In genomic region chr1:199157494-199157893, GRCh38 we compare ENCODE assay signal across 16 cellular contexts.
DNase-seq lines count a peak whose midpoint lies in the region; ATAC-seq, FAIRE-seq and TF ChIP-seq lines count a peak whose summit lies in the region.
"Had no signal": no experiment of that assay in that cellular context is flagged by ENCODE, and none has a peak within 500 bp of the region (broad histone marks: within the 10 kb centered on the region; RNA-seq: fewer than 3 reads in every experiment).

No MANE protein-coding gene starts in this region.

- no peak overlapping the region for H3K56ac ChIP-seq in IMR-90 (ENCODE audit: extremely low read depth, insufficient read depth, low read length)

- TF ChIP-seq CTCF in IMR-90 (conservative IDR thresholded peaks at IDR 0.05; ENCODE audit: low read depth, low read length): no peak
- no peak for TF ChIP-seq CTCF in GM12878 (IDR thresholded peaks at IDR 0.05 in 2 of 3, conservative IDR thresholded peaks at IDR 0.05 in 1 of 3; ENCODE audit: control insufficient read depth in 2 of 3, extremely low read depth in 1 of 3, insufficient read depth in 1 of 3, low read depth in 3 of 3, low read length in 3 of 3)
- no peak for TF ChIP-seq CTCF in upper lobe of left lung (IDR thresholded peaks at IDR 0.05)
- TF ChIP-seq CTCF in ovary (IDR thresholded peaks at IDR 0.05): no peak

- H3K36me3 ChIP-seq in IMR-90 (ENCODE audit: control insufficient read depth, insufficient read depth, low read length) (no peaks in the 10 kb centered on the region), GM12878 (ENCODE audit: control insufficient read depth in 2 of 2, insufficient read depth in 2 of 2, low read length in 1 of 2) (no peaks in the 10 kb centered on the region), upper lobe of left lung (no peaks in the 10 kb centered on the region), ovary (no peaks in the 10 kb centered on the region)

- in situ Hi-C loops in IMR-90 (cut with MboI; ENCODE audit: low sequenced_read_pairs): no loop called here
- in situ Hi-C loops in GM12878 (cut with MboI): no loop called here

- no peak for FAIRE-seq in GM12878 (lab: Jason Lieb, UNC)
- FAIRE-seq: colon, keratinocyte had no signal

- no peak overlapping the region for H4K5ac ChIP-seq in IMR-90 (ENCODE audit: low read depth, low read length)

- no peak overlapping the region for H3K4ac ChIP-seq in IMR-90 (ENCODE audit: low read depth, low read length)

- POLR2A ChIA-PET in IMR-90 (lab: Charles Lee; ENCODE audit: unreplicated experiment): interaction anchor here (0.6 kb wide), 1 partner anchor 31 kb away, joined by 4 read pairs; no protein-coding TSS in a partner anchor
- POLR2A ChIA-PET in GM12878 (lab: Charles Lee): interaction anchor here (0.5 to 0.6 kb wide), 2 partner anchors 11 to 293 kb away, joined by 4 read pairs; no protein-coding TSS in a partner anchor

- no peak; a peak in 1 of 4 replicates for TF ChIP-seq EP300 in GM12878 (IDR thresholded peaks at IDR 0.05; ENCODE audit: borderline replicate concordance in 1 of 2, control insufficient read depth in 1 of 2, low read depth in 2 of 2, low read length in 2 of 2)
- no peak for TF ChIP-seq EP300 in upper lobe of left lung (IDR thresholded peaks at IDR 0.05)
- no peak for TF ChIP-seq EP300 in ovary (IDR thresholded peaks at IDR 0.05)

- H3K4me2 ChIP-seq in IMR-90 (ENCODE audit: low read depth, low read length) (no peak overlapping the region), GM12878 (ENCODE audit: control insufficient read depth, insufficient read depth) (no peak overlapping the region)

- H3K79me2 ChIP-seq in GM12878 (ENCODE audit: control insufficient read depth, insufficient read depth, low read length): no peaks in the 10 kb centered on the region

- no peak overlapping the region for H2AK9ac ChIP-seq in IMR-90 (replicated peaks; ENCODE audit: low read depth, low read length, poor library complexity)

- ATAC-seq in IMR-90 (ENCODE audit: low read depth) (no peak), GM12878 (peak; percentile 61), upper lobe of left lung (ENCODE audit: low FRiP score in 2 of 2) (no peak), HG03108 (IDR thresholded peaks at IDR 0.05; ENCODE audit: unreplicated experiment) (no peak)

- no peaks in the 10 kb centered on the region for H4K20me1 ChIP-seq in IMR-90 (ENCODE audit: insufficient read depth, low read length)
- no peaks in the 10 kb centered on the region for H4K20me1 ChIP-seq in GM12878 (ENCODE audit: control insufficient read depth, insufficient read depth)

- intact Hi-C loops in IMR-90 (cut with micrococcal nuclease): no loop called here
- intact Hi-C loops in GM12878 (cut with micrococcal nuclease; ENCODE audit: unreplicated experiment): loop anchor here (10.0 kb wide), 1 partner anchor 223 kb away; no protein-coding TSS in a partner anchor
- intact Hi-C loops in ovary (cut with DNase I): no loop called here

- no peak overlapping the region for H4K8ac ChIP-seq in IMR-90 (ENCODE audit: low read depth in 2 of 2, low read length in 2 of 2)

- BruUV-seq in IMR-90 (replicated peaks; lab: Mats Ljungman, UMichigan) (no TSS peak), GM12878 (replicated peaks; lab: Mats Ljungman, UMichigan) (no TSS peak)

- DNase-seq in NCI-H1105 treated with DMSO at 0.1 percent for 48 hours (lab: John Stamatoyannopoulos, UW) (peak; percentile 31), NCI-H1105 (lab: John Stamatoyannopoulos, UW) (no peak), IMR-90 (peak; percentile 35), GM12878 (ENCODE audit: low read depth, low spot score) (no peak), upper lobe of left lung (no peak), ovary (no peak)
- no peak for DNase-seq in activated CD4-positive, alpha-beta T cell treated with anti-CD3 and anti-CD28 coated beads for 4 hours
- DNase-seq: 8988T; activated CD4-positive, alpha-beta T cell treated with anti-CD3 and anti-CD28 coated beads, Interleukin-2, amount 50 U/mL, for 48 hours; activated naive CD4-positive, alpha-beta T cell; Caco-2; NCI-H1930 had no signal

- no peak overlapping the region for H2AK5ac ChIP-seq in IMR-90 (ENCODE audit: low read depth, low read length)

- no peak overlapping the region for H4K91ac ChIP-seq in IMR-90 (ENCODE audit: insufficient read depth, low read depth, low read length)

- H2BK120ac ChIP-seq in IMR-90 (ENCODE audit: low read depth, low read length): no peak overlapping the region

- H3K9me1 ChIP-seq in IMR-90 (ENCODE audit: insufficient read depth, low read length): no peaks in the 10 kb centered on the region

- no peak overlapping the region for H2BK15ac ChIP-seq in IMR-90 (ENCODE audit: low read depth, low read length)

- dilution Hi-C loops in IMR-90 (cut with HindIII; ENCODE audit: low sequenced_read_pairs, unreplicated experiment): no loop called here

- SMC1A ChIA-PET in GM12878 (lab: Charles Lee; ENCODE audit: uncharacterized antibody, unreplicated experiment): interaction anchor here (1.1 to 1.3 kb wide), 4 partner anchors 12 to 16 kb away, joined by 3 to 5 read pairs (median 3); no protein-coding TSS in a partner anchor

- CTCF ChIA-PET in IMR-90 (lab: Yijun Ruan, JAX) (interaction anchor here (0.6 kb wide), 1 partner anchor 1581 kb away, joined by 3 read pairs; no protein-coding TSS in a partner anchor), GM12878 (lab: Yijun Ruan, JAX) (interaction anchor here (0.7 to 1.0 kb wide), 2 partner anchors 11 to 44 kb away, joined by 3 read pairs; no protein-coding TSS in a partner anchor)

- H2AFZ ChIP-seq in IMR-90 (replicated peaks; ENCODE audit: low read length, poor library complexity) (no peak overlapping the region), GM12878 (ENCODE audit: control insufficient read depth, low read depth, low read length) (no peak overlapping the region)

- no peak overlapping the region for H2BK20ac ChIP-seq in IMR-90 (ENCODE audit: low read depth, low read length)

- TF ChIP-seq POLR2A in IMR-90 (IDR thresholded peaks at IDR 0.05; ENCODE audit: low read depth, low read length): no peak
- TF ChIP-seq POLR2A in GM12878 (IDR thresholded peaks at IDR 0.05; ENCODE audit: low read depth, low read length): no peak
- TF ChIP-seq POLR2A in upper lobe of left lung (IDR thresholded peaks at IDR 0.05): no peak
- no peak for TF ChIP-seq POLR2A in ovary (IDR thresholded peaks at IDR 0.05)

- TF ChIP-seq RAD21 in IMR-90 (IDR thresholded peaks at IDR 0.05; ENCODE audit: low read length): no peak
- no peak for TF ChIP-seq RAD21 in GM12878 (IDR thresholded peaks at IDR 0.05; ENCODE audit: insufficient read depth, low read depth, low read length)

- H3K18ac ChIP-seq in IMR-90 (ENCODE audit: low read depth, low read length): no peak overlapping the region

- H3K27me3 ChIP-seq in IMR-90 (ENCODE audit: control insufficient read depth, insufficient read depth, low read length) (no peaks in the 10 kb centered on the region), GM12878 (replicated peaks in 1 of 2; ENCODE audit: control insufficient read depth in 2 of 2, insufficient read depth in 2 of 2, low read length in 1 of 2) (no peaks in the 10 kb centered on the region), upper lobe of left lung (no peaks in the 10 kb centered on the region), ovary (no peaks in the 10 kb centered on the region)

- H3K4me1 ChIP-seq in IMR-90 (ENCODE audit: control insufficient read depth, insufficient read depth, low read length): no peaks in the 10 kb centered on the region
- H3K4me1 ChIP-seq in GM12878 (ENCODE audit: control insufficient read depth, insufficient read depth, low read length): peaks cover 12% of the 10 kb centered on the region; the same call in 1 of the 2 replicates
- no peaks in the 10 kb centered on the region for H3K4me1 ChIP-seq in upper lobe of left lung
- H3K4me1 ChIP-seq in ovary (ENCODE audit: insufficient read depth): no peaks in the 10 kb centered on the region
- H3K4me1 ChIP-seq: Caco-2 had no signal

- H3K9me3 ChIP-seq in IMR-90 (ENCODE audit: control insufficient read depth, insufficient read depth, low read length): no peaks in the 10 kb centered on the region
- no peaks in the 10 kb centered on the region; the same call in 1 of the 3 replicates for H3K9me3 ChIP-seq in GM12878 (replicated peaks; ENCODE audit: control insufficient read depth, insufficient read depth, low read length)
- no peaks in the 10 kb centered on the region for H3K9me3 ChIP-seq in upper lobe of left lung
- no peaks in the 10 kb centered on the region for H3K9me3 ChIP-seq in ovary
- H3K9me3 ChIP-seq: Caco-2 had no signal

- H3K14ac ChIP-seq in IMR-90 (replicated peaks; ENCODE audit: low read depth, low read length): no peak overlapping the region; the same call in 1 of the 2 replicates

- no peak overlapping the region for H2BK5ac ChIP-seq in IMR-90 (ENCODE audit: low read depth, low read length, poor library complexity, severe bottlenecking)

- H3K9ac ChIP-seq in IMR-90 (ENCODE audit: low read depth, low read length) (no peak overlapping the region), GM12878 (ENCODE audit: control insufficient read depth, insufficient read depth, low read length) (no peak overlapping the region)

- H3K4me3 ChIP-seq in IMR-90 (ENCODE audit: insufficient read depth, low read depth, low read length) (no peak overlapping the region), GM12878 (no peak overlapping the region), upper lobe of left lung (no peak overlapping the region), ovary (no peak overlapping the region)
- H3K4me3 ChIP-seq: skin epidermis had no signal

- RAD21 ChIA-PET in GM12878 (lab: Charles Lee; ENCODE audit: unreplicated experiment): interaction anchor here (1.1 kb wide), 1 partner anchor 11 kb away, joined by 3 read pairs; no protein-coding TSS in a partner anchor

- no peaks in the 10 kb centered on the region for H3K79me1 ChIP-seq in IMR-90 (ENCODE audit: low read depth in 1 of 2, low read length in 2 of 2)

- no peak overlapping the region for H3K27ac ChIP-seq in IMR-90 (ENCODE audit: insufficient read depth, low read length)
- no peak overlapping the region for H3K27ac ChIP-seq in GM12878 (ENCODE audit: control insufficient read depth, insufficient read depth)
- H3K27ac ChIP-seq in upper lobe of left lung: no peak overlapping the region
- H3K27ac ChIP-seq in ovary: no peak overlapping the region
- H3K27ac ChIP-seq: skin epidermis had no signal

- no peak overlapping the region for H3K23ac ChIP-seq in IMR-90 (ENCODE audit: low read depth, low read length)

TF ChIP-seq in IMR-90, 13 proteins besides CTCF, POLR2A, EP300 and RAD21 (continues in another document):
- no peak for TF ChIP-seq MAFK (IDR thresholded peaks at IDR 0.05; ENCODE audit: low read depth, low read length)
- no peak for TF ChIP-seq BHLHE40 (IDR thresholded peaks at IDR 0.05; ENCODE audit: low read depth, low read length)

TF ChIP-seq in GM12878, 131 proteins besides CTCF, POLR2A, EP300 and RAD21 (continues in another document):
- peak; percentile 51 for TF ChIP-seq IKZF1 (conservative IDR thresholded peaks at IDR 0.05)

Comparison
In these comparisons a context has a peak if more than half of its experiments do, and no peak if none do; other contexts are left out.
1. DNase-seq: peak in NCI-H1105 treated with DMSO at 0.1 percent for 48 hours (single experiment) and IMR-90 (single experiment); none in NCI-H1105 (single experiment), GM12878 (single experiment), upper lobe of left lung (0 of 2), activated CD4-positive, alpha-beta T cell treated with anti-CD3 and anti-CD28 coated beads for 4 hours (0 of 2) and ovary (0 of 5).